ENCODE assay signal across 26 cellular contexts in genomic region chr14:21861153-21861552, GRCh38.
DNase-seq lines count a peak whose midpoint lies in the region; ATAC-seq lines count a peak whose summit lies in the region.
"Had no signal": no experiment of that assay in that cellular context is flagged by ENCODE, and none has a peak within 500 bp of the region (broad histone marks: within the 10 kb centered on the region; RNA-seq: fewer than 3 reads in every experiment).

No MANE protein-coding gene starts in this region.

- CTCF ChIA-PET in activated naive CD4-positive, alpha-beta T cell treated with anti-CD3 and anti-CD28 coated beads, Interleukin-2, amount 10 ng/mL, durations not matched to agents 7 days and 5 days (lab: Charles Lee) = interaction anchor here (1.2 to 6.5 kb wide), 7 partner anchors 8 to 712 kb away, joined by 3 to 42 read pairs (median 5); no protein-coding TSS in a partner anchor

- H3K36me3 Mint-ChIP-seq in T-helper 1 cell treated with Interleukin-12 subunit alpha and Interleukin-12 subunit beta and Interleukin-4 antibody, amounts not matched to agents 30 μg/mL and 1 μg/mL, for 36 hours (ENCODE audit: low read depth) = no peaks in the 10 kb centered on the region
- H3K36me3 Mint-ChIP-seq in activated naive CD4-positive, alpha-beta T cell treated with anti-CD3 and anti-CD28 coated beads, Interleukin-2, amount 10 ng/mL, durations not matched to agents 7 days and 5 days = peaks cover 9% of the 10 kb centered on the region
- H3K36me3 Mint-ChIP-seq in activated naive CD8-positive, alpha-beta T cell treated with anti-CD3 and anti-CD28 coated beads, Interleukin-2, amount 10 ng/mL, durations not matched to agents 7 days and 5 days = peaks cover 10% of the 10 kb centered on the region
- H3K36me3 Mint-ChIP-seq: neural progenitor cell; stimulated activated memory B cell treated with anti-CD40 and anti-IgM and Interleukin-4, amounts not matched to agents 10 μg/mL and 1 μg/mL and 100 μg/mL, for 72 hours had no signal

- H3K27ac Mint-ChIP-seq in T-helper 1 cell treated with Interleukin-12 subunit alpha and Interleukin-12 subunit beta and Interleukin-4 antibody, amounts not matched to agents 30 μg/mL and 1 μg/mL, for 36 hours = peak overlapping the region; percentile 4
- peak overlapping the region; percentile 91 for H3K27ac Mint-ChIP-seq in activated naive CD4-positive, alpha-beta T cell treated with anti-CD3 and anti-CD28 coated beads, Interleukin-2, amount 10 ng/mL, durations not matched to agents 7 days and 5 days
- peak overlapping the region; percentile 61 for H3K27ac Mint-ChIP-seq in activated naive CD8-positive, alpha-beta T cell treated with anti-CD3 and anti-CD28 coated beads, Interleukin-2, amount 10 ng/mL, durations not matched to agents 7 days and 5 days
- peak overlapping the region in 1 of 2 donors; percentile 83 for H3K27ac Mint-ChIP-seq in stimulated activated naive CD8-positive, alpha-beta T cell treated with anti-CD3 and anti-CD28 coated beads, Interleukin-15, amount 100 ng/mL, for 72 hours
- H3K27ac Mint-ChIP-seq: GM23338; neural progenitor cell; stimulated activated memory B cell treated with anti-CD40 and anti-IgM and Interleukin-4, amounts not matched to agents 10 μg/mL and 1 μg/mL and 100 μg/mL, for 72 hours had no signal

- H3K9me3 Mint-ChIP-seq in T-helper 1 cell treated with Interleukin-12 subunit alpha and Interleukin-12 subunit beta and Interleukin-4 antibody, amounts not matched to agents 30 μg/mL and 1 μg/mL, for 36 hours = no peaks in the 10 kb centered on the region
- H3K9me3 Mint-ChIP-seq in activated naive CD4-positive, alpha-beta T cell treated with anti-CD3 and anti-CD28 coated beads, Interleukin-2, amount 10 ng/mL, durations not matched to agents 7 days and 5 days = no peaks in the 10 kb centered on the region
- H3K9me3 Mint-ChIP-seq in activated naive CD8-positive, alpha-beta T cell treated with anti-CD3 and anti-CD28 coated beads, Interleukin-2, amount 10 ng/mL, durations not matched to agents 7 days and 5 days = no peaks in the 10 kb centered on the region
- H3K9me3 Mint-ChIP-seq in stimulated activated naive CD8-positive, alpha-beta T cell treated with anti-CD3 and anti-CD28 coated beads, Interleukin-15, amount 100 ng/mL, for 72 hours = no peaks in the 10 kb centered on the region
- H3K9me3 Mint-ChIP-seq: GM23338; neural progenitor cell; stimulated activated memory B cell treated with anti-CD40 and anti-IgM and Interleukin-4, amounts not matched to agents 10 μg/mL and 1 μg/mL and 100 μg/mL, for 72 hours had no signal

- DNase-seq in T-helper 1 cell (no peak), HT-29 (ENCODE audit: low spot score) (no peak), NCI-H82 treated with DMSO at 0.1 percent for 48 hours (lab: John Stamatoyannopoulos, UW; ENCODE audit: unreplicated experiment) (no peak)
- DNase-seq in activated naive CD4-positive, alpha-beta T cell treated with anti-CD3 and anti-CD28 coated beads, Interleukin-2, amount 10 ng/mL, durations not matched to agents 7 days and 5 days = no peak
- no peak for DNase-seq in activated naive CD4-positive, alpha-beta T cell treated with Interleukin-2 at 50 U/mL for 16 hours
- DNase-seq in activated naive CD8-positive, alpha-beta T cell treated with anti-CD3 and anti-CD28 coated beads, Interleukin-2, amount 10 ng/mL, durations not matched to agents 7 days and 5 days = no peak
- no peak for DNase-seq in stimulated activated naive CD8-positive, alpha-beta T cell treated with anti-CD3 and anti-CD28 coated beads, Interleukin-15, amount 100 ng/mL, for 72 hours
- DNase-seq: activated CD8-positive, alpha-beta memory T cell treated with anti-CD3 and anti-CD28 coated beads, Interleukin-2, amount 50 U/mL, for 48 hours; C1 segment of cervical spinal cord; colonic mucosa; effector CD4-positive, alpha-beta T cell; erythroblast; glutamatergic neuron; IMR-90; left lung; mesenchymal stem cell; NCI-H1436 treated with DMSO at 0.1 percent for 48 hours; NCI-H2081 treated with DMSO at 0.1 percent for 48 hours; NCI-H226; NCI-H526 treated with DMSO at 0.1 percent for 48 hours; PC-3; retina had no signal

- H3K4me3 Mint-ChIP-seq in T-helper 1 cell treated with Interleukin-12 subunit alpha and Interleukin-12 subunit beta and Interleukin-4 antibody, amounts not matched to agents 30 μg/mL and 1 μg/mL, for 36 hours = peak overlapping the region; percentile 62
- H3K4me3 Mint-ChIP-seq in activated naive CD4-positive, alpha-beta T cell treated with anti-CD3 and anti-CD28 coated beads, Interleukin-2, amount 10 ng/mL, durations not matched to agents 7 days and 5 days = peak overlapping the region; percentile 70
- H3K4me3 Mint-ChIP-seq in activated naive CD8-positive, alpha-beta T cell treated with anti-CD3 and anti-CD28 coated beads, Interleukin-2, amount 10 ng/mL, durations not matched to agents 7 days and 5 days = peak overlapping the region; percentile 68
- peak overlapping the region; percentile 56 to 59 for H3K4me3 Mint-ChIP-seq in stimulated activated naive CD8-positive, alpha-beta T cell treated with anti-CD3 and anti-CD28 coated beads, Interleukin-15, amount 100 ng/mL, for 72 hours
- H3K4me3 Mint-ChIP-seq: GM23338; neural progenitor cell; stimulated activated memory B cell treated with anti-CD40 and anti-IgM and Interleukin-4, amounts not matched to agents 10 μg/mL and 1 μg/mL and 100 μg/mL, for 72 hours had no signal

- POLR2A ChIA-PET in activated naive CD8-positive, alpha-beta T cell treated with anti-CD3 and anti-CD28 coated beads, Interleukin-2, amount 10 ng/mL, durations not matched to agents 7 days and 5 days (lab: Charles Lee) = interaction anchor here (1.0 to 2.3 kb wide), 10 partner anchors 8 to 709 kb away, joined by 3 to 10 read pairs (median 6); no protein-coding TSS in a partner anchor

- H3K4me1 Mint-ChIP-seq in T-helper 1 cell treated with Interleukin-12 subunit alpha and Interleukin-12 subunit beta and Interleukin-4 antibody, amounts not matched to agents 30 μg/mL and 1 μg/mL, for 36 hours (ENCODE audit: low read depth) = no peaks in the 10 kb centered on the region
- peaks cover 12% of the 10 kb centered on the region for H3K4me1 Mint-ChIP-seq in activated naive CD4-positive, alpha-beta T cell treated with anti-CD3 and anti-CD28 coated beads, Interleukin-2, amount 10 ng/mL, durations not matched to agents 7 days and 5 days
- H3K4me1 Mint-ChIP-seq in activated naive CD8-positive, alpha-beta T cell treated with anti-CD3 and anti-CD28 coated beads, Interleukin-2, amount 10 ng/mL, durations not matched to agents 7 days and 5 days = peaks cover 6% of the 10 kb centered on the region
- H3K4me1 Mint-ChIP-seq in stimulated activated naive CD8-positive, alpha-beta T cell treated with anti-CD3 and anti-CD28 coated beads, Interleukin-15, amount 100 ng/mL, for 72 hours = no peaks in the 10 kb centered on the region
- H3K4me1 Mint-ChIP-seq: GM23338; neural progenitor cell; stimulated activated memory B cell treated with anti-CD40 and anti-IgM and Interleukin-4, amounts not matched to agents 10 μg/mL and 1 μg/mL and 100 μg/mL, for 72 hours had no signal

- H3K27me3 Mint-ChIP-seq in T-helper 1 cell treated with Interleukin-12 subunit alpha and Interleukin-12 subunit beta and Interleukin-4 antibody, amounts not matched to agents 30 μg/mL and 1 μg/mL, for 36 hours (ENCODE audit: low read depth) = peaks cover 28% of the 10 kb centered on the region
- peaks cover 21% of the 10 kb centered on the region for H3K27me3 Mint-ChIP-seq in activated naive CD4-positive, alpha-beta T cell treated with anti-CD3 and anti-CD28 coated beads, Interleukin-2, amount 10 ng/mL, durations not matched to agents 7 days and 5 days
- peaks cover 20% of the 10 kb centered on the region for H3K27me3 Mint-ChIP-seq in activated naive CD8-positive, alpha-beta T cell treated with anti-CD3 and anti-CD28 coated beads, Interleukin-2, amount 10 ng/mL, durations not matched to agents 7 days and 5 days
- H3K27me3 Mint-ChIP-seq in stimulated activated naive CD8-positive, alpha-beta T cell treated with anti-CD3 and anti-CD28 coated beads, Interleukin-15, amount 100 ng/mL, for 72 hours = no peaks in the 10 kb centered on the region

- ATAC-seq in activated naive CD8-positive, alpha-beta T cell treated with anti-CD3 and anti-CD28 coated beads, Interleukin-2, amount 10 ng/mL, durations not matched to agents 7 days and 5 days (ENCODE audit: low read depth) = peak; percentile 33
- peak; percentile 53 for ATAC-seq in stimulated activated naive CD8-positive, alpha-beta T cell treated with anti-CD3 and anti-CD28 coated beads, Interleukin-15, amount 100 ng/mL, for 72 hours
- ATAC-seq: GM23338; left lung; PC-3; stimulated activated memory B cell treated with anti-CD40 and anti-IgM and Interleukin-4, amounts not matched to agents 10 μg/mL and 1 μg/mL and 100 μg/mL, for 72 hours had no signal
